ENCODE assay signal across 32 cellular contexts in genomic region chr12:53082637-53083036, GRCh38. TPM values are rescaled to one million over a fixed set of nuclear protein-coding genes. Genes with fewer than 3 reads are reported as not detected.
"Had no signal": no experiment of that assay in that cellular context is flagged by ENCODE, and none has a peak within 500 bp of the region (broad histone marks: within the 10 kb centered on the region; RNA-seq: fewer than 3 reads in every experiment).

No MANE protein-coding gene starts in this region.

- H3K27ac Mint-ChIP-seq: activated T-helper 1 cell treated with anti-CD3 and anti-CD28 coated beads, Interleukin-12 subunit alpha, Interleukin-12 subunit beta, Interleukin-2, Interleukin-4 antibody, amounts not matched to agents 30 ng/mL and 10 ng/mL and 1 ng/mL, durations not matched to agents 14 hours and 24 hours and 36 hours had no signal

- H3K36me3 ChIP-seq: ascending aorta, Peyer's patch, SJCRH30 had no signal

- H3K4me2 ChIP-seq: SK-N-SH had no signal

- H3K9me3 Mint-ChIP-seq: activated T-helper 1 cell treated with anti-CD3 and anti-CD28 coated beads, Interleukin-12 subunit alpha, Interleukin-12 subunit beta, Interleukin-2, Interleukin-4 antibody, amounts not matched to agents 30 ng/mL and 10 ng/mL and 1 ng/mL, durations not matched to agents 14 hours and 24 hours and 36 hours had no signal

- H3K4me3 Mint-ChIP-seq: activated T-helper 1 cell treated with anti-CD3 and anti-CD28 coated beads, Interleukin-12 subunit alpha, Interleukin-12 subunit beta, Interleukin-2, Interleukin-4 antibody, amounts not matched to agents 30 ng/mL and 10 ng/mL and 1 ng/mL, durations not matched to agents 14 hours and 24 hours and 36 hours had no signal

- DNase-seq: activated CD4-positive, alpha-beta T cell treated with anti-CD3 and anti-CD28 coated beads for 48 hours; activated CD4-positive, alpha-beta T cell treated with anti-CD3 and anti-CD28 coated beads, Interleukin-2, amount 50 U/mL, for 48 hours; activated CD4-positive, CD25-positive, alpha-beta regulatory T cell; activated CD8-positive, alpha-beta memory T cell treated with anti-CD3 and anti-CD28 coated beads, Interleukin-2, amount 50 U/mL, for 48 hours; activated naive CD4-positive, alpha-beta T cell treated with Interleukin-2 at 50 U/mL for 16 hours; amniotic stem cell; body of pancreas; central memory CD4-positive, alpha-beta T cell; Kasumi-1; KBM-7; NCI-H1105 treated with DMSO at 0.1 percent for 48 hours; NCI-H1436 treated with DMSO at 0.1 percent for 48 hours; NCI-H187; NCI-H2081; NCI-H2171; NCI-H2227 treated with DMSO at 0.1 percent for 48 hours; NCI-H446 treated with DMSO at 0.1 percent for 48 hours; NCI-H524 treated with DMSO at 0.1 percent for 48 hours; NCI-H82; Right ventricle myocardium superior; SJCRH30; SK-N-SH; T-helper 1 cell had no signal

- H3K27me3 ChIP-seq: ascending aorta, body of pancreas, Peyer's patch, SJCRH30 had no signal

- H3K9me3 ChIP-seq: ascending aorta, body of pancreas, Peyer's patch, SJCRH30, SK-N-SH had no signal

- H3K27ac ChIP-seq: ascending aorta, body of pancreas, coronary artery, Peyer's patch, RWPE1, SJCRH30, VCaP had no signal

- ATAC-seq: body of pancreas had no signal

- H3K9ac ChIP-seq: SK-N-SH had no signal

- H3K4me3 ChIP-seq: ascending aorta, body of pancreas, coronary artery, Peyer's patch, SJCRH30 had no signal

RNA-seq across cellular contexts. Expression of gene IGFBP6, which starts 14.8 kb away (rescaled TPM):
- total RNA-seq: activated T-helper 1 cell treated with anti-CD3 and anti-CD28 coated beads, Interleukin-12 subunit alpha, Interleukin-12 subunit beta, Interleukin-2, Interleukin-4 antibody, amounts not matched to agents 30 ng/mL and 10 ng/mL and 1 ng/mL, durations not matched to agents 14 hours and 24 hours and 36 hours had no signal

RNA-seq across cellular contexts. Expression of gene SOAT2, which starts 20.6 kb away (rescaled TPM):
- total RNA-seq: activated T-helper 1 cell treated with anti-CD3 and anti-CD28 coated beads, Interleukin-12 subunit alpha, Interleukin-12 subunit beta, Interleukin-2, Interleukin-4 antibody, amounts not matched to agents 30 ng/mL and 10 ng/mL and 1 ng/mL, durations not matched to agents 14 hours and 24 hours and 36 hours; ascending aorta; body of pancreas; bronchial epithelial cell; chondrocyte; dermis microvascular lymphatic vessel endothelial cell; Right ventricle myocardium superior; SJCRH30 had no signal
